In the genomic region with DNA sequence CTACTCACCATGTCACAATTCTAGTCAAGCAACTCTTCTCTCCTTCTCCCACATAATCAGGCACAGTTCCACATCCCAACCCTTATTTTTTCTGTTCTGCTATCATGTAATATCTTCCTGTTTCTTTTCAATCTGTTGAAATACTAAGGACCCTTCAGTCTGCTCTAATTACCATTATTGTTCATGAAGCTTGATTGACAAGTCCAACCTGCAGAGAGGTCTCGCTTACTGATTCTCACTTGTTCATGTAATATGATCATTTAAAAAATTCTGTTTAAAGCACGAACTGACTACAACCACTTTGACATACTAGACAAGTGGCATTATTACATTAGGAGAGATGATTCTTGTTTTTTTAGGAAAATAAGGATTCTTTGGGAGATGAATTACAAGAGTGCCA, we compare ENCODE assay signal across 34 cellular contexts.
"Had no signal": no experiment of that assay in that cellular context is flagged by ENCODE, and none has a peak within 500 bp of the region (broad histone marks: within the 10 kb centered on the region; RNA-seq: fewer than 3 reads in every experiment).

No MANE protein-coding gene starts in this region.

- H3K27ac ChIP-seq: KMS-11 had no signal

- H3K9ac ChIP-seq: KMS-11 had no signal

- H3K4me2 ChIP-seq: KMS-11 had no signal

- DNase-seq: Karpas-422, Kasumi-1, MG63, MM.1S, MV-4-11, NCI-H1048, NCI-H1092, NCI-H1092 treated with DMSO at 0.1 percent for 48 hours, NCI-H1105, NCI-H1105 treated with DMSO at 0.1 percent for 48 hours, NCI-H1417 treated with DMSO at 0.1 percent for 48 hours, NCI-H1436, NCI-H1436 treated with DMSO at 0.1 percent for 48 hours, NCI-H146, NCI-H1694, NCI-H1694 treated with DMSO at 0.1 percent for 48 hours, NCI-H187, NCI-H187 treated with DMSO at 0.1 percent for 48 hours, NCI-H1930, NCI-H2029, NCI-H2029 treated with DMSO at 0.1 percent for 48 hours, NCI-H2081, NCI-H2081 treated with DMSO at 0.1 percent for 48 hours, NCI-H2107, NCI-H2171, NCI-H2171 treated with DMSO at 0.1 percent for 48 hours, NCI-H2227 treated with DMSO at 0.1 percent for 48 hours, NCI-H226, NCI-H345, NCI-H446, NCI-H446 treated with DMSO at 0.1 percent for 48 hours, NCI-H510A, NCI-H510A treated with DMSO at 0.1 percent for 48 hours had no signal

- H3K27me3 ChIP-seq: MG63 had no signal

- H3K9me3 ChIP-seq: MG63 had no signal

- H3K36me3 ChIP-seq: MG63 had no signal

- H3K4me3 ChIP-seq: MG63 had no signal
